In the genomic region with DNA sequence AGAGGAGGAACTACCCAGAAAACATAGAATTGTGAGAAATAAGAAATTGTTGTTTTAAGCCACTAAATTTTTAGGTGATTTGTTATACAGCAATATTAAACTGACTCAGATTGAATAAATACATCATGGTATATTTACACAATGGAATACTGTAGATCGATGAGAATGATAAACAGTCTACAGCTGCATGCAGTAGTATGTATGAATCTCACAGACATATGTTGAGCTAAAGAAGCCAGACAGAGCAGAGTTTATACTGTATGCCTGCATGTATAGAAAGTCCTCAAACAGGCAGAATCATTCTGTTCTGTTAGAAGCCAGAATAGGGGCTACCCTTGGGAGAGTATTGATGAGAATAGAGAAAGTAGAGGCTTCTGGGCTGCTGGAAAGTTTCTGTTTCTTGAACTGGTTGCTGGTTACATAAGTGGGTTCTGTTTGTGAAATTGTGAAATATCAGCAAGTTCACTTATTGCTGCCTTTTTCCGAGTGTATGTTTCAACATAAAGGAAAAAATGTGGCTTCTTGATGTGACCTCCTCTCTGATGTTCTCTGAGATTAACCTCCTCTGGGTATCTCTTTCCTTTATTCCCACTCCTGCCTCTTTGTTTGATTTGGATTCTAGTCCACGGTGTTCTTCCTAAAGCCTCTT, we compare ENCODE assay signal across 22 cellular contexts. TPM values are rescaled to one million over a fixed set of nuclear protein-coding genes. Genes with fewer than 3 reads are reported as not detected.
A peak's percentile ranks its signal among the peaks of the same experiment; 100 is the strongest.
DNase-seq lines count a peak whose midpoint lies in the region; TF ChIP-seq lines count a peak whose summit lies in the region.
"Had no signal": no experiment of that assay in that cellular context is flagged by ENCODE, and none has a peak within 500 bp of the region (broad histone marks: within the 10 kb centered on the region; RNA-seq: fewer than 3 reads in every experiment).

No MANE protein-coding gene starts in this region.

- H3K4me3 ChIP-seq in choroid plexus epithelial cell (ENCODE audit: low read depth, low read length) (no peak overlapping the region), thyroid gland (replicated peaks in 1 of 3) (no peak overlapping the region)
- H3K4me3 ChIP-seq: A549, MG63 had no signal

- H3K9me3 Mint-ChIP-seq in mesothelial cell of epicardium: peaks cover 40% of the 10 kb centered on the region

- TF ChIP-seq CTCF in choroid plexus epithelial cell (conservative IDR thresholded peaks at IDR 0.05; ENCODE audit: low read depth, low read length) (no peak), mesothelial cell of epicardium (IDR thresholded peaks at IDR 0.05; ENCODE audit: unreplicated experiment) (no peak), thyroid gland (IDR thresholded peaks at IDR 0.05) (no peak)

- no peaks in the 10 kb centered on the region for H3K4me1 Mint-ChIP-seq in mesothelial cell of epicardium
- H3K4me1 Mint-ChIP-seq: stimulated activated effector memory CD8-positive, alpha-beta T cell treated with anti-CD3 and anti-CD28 coated beads, Interleukin-12 subunit alpha, Interleukin-12 subunit beta, amount 100 ng/mL, for 72 hours had no signal

- peak overlapping the region; percentile 7 for H3K27ac Mint-ChIP-seq in mesothelial cell of epicardium
- H3K27ac Mint-ChIP-seq: brain; dendritic cell treated with granulocyte-macrophage colony-stimulating factor and Interleukin-4, amounts not matched to agents 40 ng/mL and 50 ng/mL, for 4 days; natural killer cell treated with Interleukin-12 subunit alpha and Interleukin-12 subunit beta and Interleukin-15 and Interleukin-18, amount 100 ng/mL, for 72 hours; stimulated activated effector memory CD8-positive, alpha-beta T cell treated with anti-CD3 and anti-CD28 coated beads, Interleukin-12 subunit alpha, Interleukin-12 subunit beta, amount 100 ng/mL, for 72 hours had no signal

- no peaks in the 10 kb centered on the region for H3K36me3 ChIP-seq in thyroid gland

- H3K4me1 ChIP-seq in thyroid gland: peaks cover 0 to 11% of the 10 kb centered on the region in 2 donors
- H3K4me1 ChIP-seq: A549 had no signal

- no peaks in the 10 kb centered on the region for H3K27me3 Mint-ChIP-seq in mesothelial cell of epicardium (ENCODE audit: low read depth)
- H3K27me3 Mint-ChIP-seq: brain; dendritic cell treated with granulocyte-macrophage colony-stimulating factor and Interleukin-4, amounts not matched to agents 40 ng/mL and 50 ng/mL, for 4 days had no signal

- no peak overlapping the region for H3K4me3 Mint-ChIP-seq in mesothelial cell of epicardium
- H3K4me3 Mint-ChIP-seq: brain; dendritic cell treated with granulocyte-macrophage colony-stimulating factor and Interleukin-4, amounts not matched to agents 40 ng/mL and 50 ng/mL, for 4 days; natural killer cell treated with Interleukin-12 subunit alpha and Interleukin-12 subunit beta and Interleukin-15 and Interleukin-18, amount 100 ng/mL, for 72 hours; stimulated activated effector memory CD8-positive, alpha-beta T cell treated with anti-CD3 and anti-CD28 coated beads, Interleukin-12 subunit alpha, Interleukin-12 subunit beta, amount 100 ng/mL, for 72 hours had no signal

- no peaks in the 10 kb centered on the region for H3K9me3 ChIP-seq in thyroid gland

- DNase-seq in GF-D8 (lab: John Stamatoyannopoulos, UW): peak; percentile 91
- peak; percentile 40 for DNase-seq in OCI-M1 (lab: John Stamatoyannopoulos, UW)
- DNase-seq in choroid plexus epithelial cell (ENCODE audit: low read depth): peak; percentile 62
- DNase-seq in mesothelial cell of epicardium (ENCODE audit: low spot score in 2 of 2, unreplicated experiment in 2 of 2): no peak
- DNase-seq in NCI-H2029 treated with DMSO at 0.1 percent for 48 hours (lab: John Stamatoyannopoulos, UW): no peak
- DNase-seq in stimulated activated CD8-positive, alpha-beta memory T cell treated with anti-CD3 and anti-CD28 coated beads, Interleukin-4, amount 100 ng/mL, for 48 hours: no peak
- no peak for DNase-seq in thyroid gland
- DNase-seq in effector CD4-positive, alpha-beta T cell: no peak
- DNase-seq: activated CD4-positive, alpha-beta T cell treated with anti-CD3 and anti-CD28 coated beads, Interleukin-2, amount 50 U/mL, for 48 hours; activated naive CD4-positive, alpha-beta T cell treated with anti-CD3 and anti-CD28 coated beads, Interleukin-2, amount 50 U/mL, for 16 hours; activated T-cell treated with anti-CD3 and anti-CD28 coated beads, Interleukin-2, amount 50 U/mL, for 1 hour; MG63; NCI-H2081; NCI-H526 treated with DMSO at 0.1 percent for 48 hours; SW 1271; trophoblast cell had no signal

- intact Hi-C loops in thyroid gland (cut with DNase I): no loop called here

- TF ChIP-seq POLR2A in thyroid gland (IDR thresholded peaks at IDR 0.05): no peak

- no peak overlapping the region for H3K27ac ChIP-seq in thyroid gland
- H3K27ac ChIP-seq: A549, C4-2B had no signal

- WGBS in thyroid gland, 2 donors: 77 to 83% methylated on average over 3 of the region's 3 CpGs

- H3K27me3 ChIP-seq in thyroid gland: no peaks in the 10 kb centered on the region
- H3K27me3 ChIP-seq: MG63 had no signal

- peaks cover 49% of the 10 kb centered on the region for H3K36me3 Mint-ChIP-seq in mesothelial cell of epicardium

RNA-seq across cellular contexts. Expression of gene KIAA1958, which starts 9.6 kb away (rescaled TPM):
- total RNA-seq in mesothelial cell of epicardium (26.9 to 28.3 TPM (median 26.9 TPM) in 3 replicates), thyroid gland (10 to 100 TPM in 2 of 4 donors, 1 to 10 TPM in 2; 8.3 to 11.2 (median 9.6) TPM)

Comparison
In these comparisons a context has a peak if more than half of its experiments do, and no peak if none do; other contexts are left out.
1. DNase-seq: peak in GF-D8 (single experiment), OCI-M1 (single experiment) and choroid plexus epithelial cell (single experiment); none in mesothelial cell of epicardium (0 of 2), NCI-H2029 treated with DMSO at 0.1 percent for 48 hours (single experiment), stimulated activated CD8-positive, alpha-beta memory T cell treated with anti-CD3 and anti-CD28 coated beads, Interleukin-4, amount 100 ng/mL, for 48 hours (single experiment), thyroid gland (0 of 2) and effector CD4-positive, alpha-beta T cell (single experiment).